ENCODE assay signal across 8 cellular contexts in genomic region chr1:67594764-67595163, GRCh38.
"Had no signal": no experiment of that assay in that cellular context is flagged by ENCODE, and none has a peak within 500 bp of the region (broad histone marks: within the 10 kb centered on the region; RNA-seq: fewer than 3 reads in every experiment).

No MANE protein-coding gene starts in this region.

- ATAC-seq: GM23338, HepG2 had no signal

- H3K4me2 ChIP-seq: GM23338 had no signal

- H2AFZ ChIP-seq: GM23338 had no signal

- FAIRE-seq: H1, H54, HepG2 had no signal

- H3K27ac ChIP-seq: HL-60 had no signal

- DNase-seq: H9, HCEC 1CT, KG1 had no signal

- H3K4me3 ChIP-seq: GM23338 had no signal
